ENCODE assay signal across 20 cellular contexts in genomic region chr2:15624903-15625302, GRCh38. TPM values are rescaled to one million over a fixed set of nuclear protein-coding genes. Genes with fewer than 3 reads are reported as not detected.
DNase-seq lines count a peak whose midpoint lies in the region; ATAC-seq, FAIRE-seq and TF ChIP-seq lines count a peak whose summit lies in the region.
"Had no signal": no experiment of that assay in that cellular context is flagged by ENCODE, and none has a peak within 500 bp of the region (broad histone marks: within the 10 kb centered on the region; RNA-seq: fewer than 3 reads in every experiment).

No MANE protein-coding gene starts in this region.

- intact Hi-C loops in K562 (cut with micrococcal nuclease): no loop called here
- intact Hi-C loops in A673 (cut with micrococcal nuclease; ENCODE audit: unreplicated experiment): no loop called here

- H3K9me3 ChIP-seq in HEK293 (ENCODE audit: control insufficient read depth, insufficient read depth, low read depth, low read length) (no peaks in the 10 kb centered on the region), K562 (replicated peaks; ENCODE audit: control insufficient read depth, insufficient read depth, low read depth, low read length) (no peaks in the 10 kb centered on the region), A673 (ENCODE audit: low read depth, low read length, poor library complexity, severe bottlenecking) (no peaks in the 10 kb centered on the region)
- H3K9me3 ChIP-seq: BE2C, BLaER1, Caco-2 had no signal

- ATAC-seq in K562 (no peak), HG02623 (IDR thresholded peaks at IDR 0.05; ENCODE audit: unreplicated experiment) (no peak)
- ATAC-seq: CD8-positive, alpha-beta T cell had no signal

- H4K20me1 ChIP-seq in K562 (replicated peaks; ENCODE audit: control insufficient read depth, insufficient read depth, low read length): no peaks in the 10 kb centered on the region
- H4K20me1 ChIP-seq: BLaER1 had no signal

- H3K4me2 ChIP-seq in K562 (ENCODE audit: insufficient read depth, low read length): no peak overlapping the region
- H3K4me2 ChIP-seq: BLaER1 had no signal

- in situ Hi-C loops in K562 (cut with MboI): no loop called here

- no peaks in the 10 kb centered on the region for H3K79me2 ChIP-seq in K562 (ENCODE audit: control insufficient read depth, insufficient read depth, low read length)

- no peaks in the 10 kb centered on the region for H3K9me1 ChIP-seq in K562 (ENCODE audit: control insufficient read depth, insufficient read depth, low read length)

- no peak overlapping the region for H3K27ac ChIP-seq in HEK293 (ENCODE audit: extremely low read depth, low read depth, low read length)
- H3K27ac ChIP-seq in K562 (ENCODE audit: extremely low read depth, low read depth, low read length): no peak overlapping the region
- H3K27ac ChIP-seq in A673 (ENCODE audit: low read depth, low read length, poor library complexity, severe bottlenecking): no peak overlapping the region
- H3K27ac ChIP-seq: BLaER1 had no signal

- FAIRE-seq in K562 (lab: Jason Lieb, UNC): no peak
- FAIRE-seq: A204.1, G401.6, GM12891, GM19239 had no signal

- no TSS peak for BruUV-seq in K562 (replicated peaks; lab: Mats Ljungman, UMichigan)
- BruUV-seq in A673 (replicated peaks; lab: Mats Ljungman, UMichigan): no TSS peak

- no peak for TF ChIP-seq POLR2A in K562 (conservative IDR thresholded peaks at IDR 0.05)

- TF ChIP-seq EP300 in K562 (IDR thresholded peaks at IDR 0.05; ENCODE audit: low read length): no peak

- H3K27me3 ChIP-seq in K562 (ENCODE audit: control insufficient read depth in 2 of 2, insufficient read depth in 2 of 2, low read length in 2 of 2) (no peaks in the 10 kb centered on the region), A673 (replicated peaks; ENCODE audit: insufficient read depth, low read depth, low read length, poor library complexity) (no peaks in the 10 kb centered on the region)
- H3K27me3 ChIP-seq: BE2C, BLaER1 had no signal

- POLR2A ChIA-PET in HEK293 (lab: Yijun Ruan, JAX): no interaction called here
- POLR2A ChIA-PET in K562 (lab: Yijun Ruan, JAX): no interaction called here
- POLR2A ChIA-PET in A673 (lab: Charles Lee; ENCODE audit: low non-redundant PET): no interaction called here

- no peak overlapping the region for H2AFZ ChIP-seq in K562 (ENCODE audit: low read depth, low read length)

- H3K36me3 ChIP-seq in HEK293 (ENCODE audit: control insufficient read depth in 2 of 2, insufficient read depth in 1 of 2, low read length in 2 of 2) (peaks cover 60 to 92% of the 10 kb centered on the region in 2 experiments), K562 (ENCODE audit: control insufficient read depth, insufficient read depth, low read length) (peaks cover 99% of the 10 kb centered on the region), A673 (ENCODE audit: insufficient read depth, low read length, poor library complexity, severe bottlenecking) (peaks cover 86% of the 10 kb centered on the region)

- DNase-seq in K562 (ENCODE audit: extremely low read depth in 1 of 4, low spot score in 3 of 4): no peak
- DNase-seq in A673 (ENCODE audit: low spot score): no peak
- DNase-seq in SW 1271 (lab: John Stamatoyannopoulos, UW): no peak
- DNase-seq: 8988T; ACHN; BE2C; C1 segment of cervical spinal cord; Caco-2; Calu3; CD4-positive, alpha-beta T cell; CD8-positive, alpha-beta T cell; DMS79 treated with DMSO at 0.1 percent for 48 hours; GF-D8 had no signal

- CTCF ChIA-PET in HEK293 (lab: Yijun Ruan, JAX) (interaction anchor here (0.6 kb wide), 1 partner anchor 549 kb away, joined by 4 read pairs; no protein-coding TSS in a partner anchor), K562 (lab: Yijun Ruan, JAX; ENCODE audit: low intra/inter-chr PET ratio) (no interaction called here), A673 (lab: Charles Lee) (no interaction called here)

- H3K4me1 ChIP-seq in HEK293 (ENCODE audit: control insufficient read depth, insufficient read depth, low read length) (no peaks in the 10 kb centered on the region), K562 (replicated peaks in 1 of 2; ENCODE audit: control insufficient read depth in 2 of 2, insufficient read depth in 2 of 2, low read length in 2 of 2) (no peaks in the 10 kb centered on the region), A673 (ENCODE audit: insufficient read depth, low read length, poor library complexity, severe bottlenecking) (no peaks in the 10 kb centered on the region)
- H3K4me1 ChIP-seq: BE2C, BLaER1, Caco-2 had no signal

- TF ChIP-seq CTCF in HEK293 (tag by site-specific recombination; IDR thresholded peaks at IDR 0.05): no peak
- no peak for TF ChIP-seq CTCF in K562 (IDR thresholded peaks at IDR 0.05 in 2 of 3, conservative IDR thresholded peaks at IDR 0.05 in 1 of 3; ENCODE audit: insufficient read depth in 2 of 3, low read depth in 1 of 3, low read length in 3 of 3)
- no peak for TF ChIP-seq CTCF in A673 (conservative IDR thresholded peaks at IDR 0.05; ENCODE audit: low read depth, low read length)

- H3K4me3 ChIP-seq in HEK293 (ENCODE audit: low read depth, low read length): no peak overlapping the region
- no peak overlapping the region for H3K4me3 ChIP-seq in K562
- no peak overlapping the region for H3K4me3 ChIP-seq in A673 (ENCODE audit: low read depth, low read length, poor library complexity, severe bottlenecking)
- H3K4me3 ChIP-seq: BLaER1 had no signal

- H3K9ac ChIP-seq in K562 (ENCODE audit: insufficient read depth in 1 of 2, low read depth in 2 of 2, low read length in 2 of 2): no peak overlapping the region
- H3K9ac ChIP-seq: BLaER1 had no signal

- TF ChIP-seq RAD21 in K562 (CRISPR knock-in tag; conservative IDR thresholded peaks at IDR 0.05 in 1 of 2, IDR thresholded peaks at IDR 0.05 in 1 of 2): no peak

TF ChIP-seq in HEK293, 187 proteins besides CTCF, POLR2A, EP300 and RAD21:
- TF ChIP-seq ZNF146 (tag by site-specific recombination; IDR thresholded peaks at IDR 0.05) (peak; percentile 72), ZNF394 (tag by site-specific recombination; IDR thresholded peaks at IDR 0.05; ENCODE audit: borderline replicate concordance) (no peak)
TF ChIP-seq in HEK293: peak in this region for 1.

TF ChIP-seq in K562, 482 proteins besides CTCF, POLR2A, EP300 and RAD21:
- TF ChIP-seq BCOR (IDR thresholded peaks at IDR 0.05) (peak; percentile 30; the same call in 1 of the 2 replicates), ZNF146 (CRISPR knock-in tag; IDR thresholded peaks at IDR 0.05; ENCODE audit: unreplicated experiment) (peak; percentile 98), KAT2B (IDR thresholded peaks at IDR 0.05; ENCODE audit: low read depth, low read length) (no peak), RBM25 (IDR thresholded peaks at IDR 0.05; ENCODE audit: low read depth, low read length, severe bottlenecking) (peak; percentile 80)

RNA-seq across cellular contexts. Expression of gene DDX1, which starts 33.2 kb away (rescaled TPM):
- 46.4 and 156 TPM in 2 replicates for total RNA-seq in K562 (2011; cell fraction: chromatin; rRNA removed; ENCODE audit: low replicate concordance)
- total RNA-seq in K562 (2011; cell fraction: nucleolus; rRNA removed): 25.7 and 32.1 TPM in 2 replicates
- total RNA-seq in K562 (2011; cell fraction: nucleoplasm; rRNA removed): 53.1 and 62.4 TPM in 2 replicates
- total RNA-seq in K562 (2014; rRNA removed) (116 and 118 TPM in 2 replicates), K562 (2014; rRNA removed; fragmentation: Illumina TruSeq; extraction: Trizol) (277 and 293 TPM in 2 replicates), K562 (2015; rRNA removed; fragmentation: Illumina TruSeq; extraction: Trizol) (212 and 232 TPM in 2 replicates), K562 (2021) (190 and 203 TPM in 2 replicates), A673 (2021) (152 and 154 TPM in 2 replicates)
- polyA plus RNA-seq in K562 (2011; rRNA removed) (143 and 249 TPM in 2 replicates), K562 (2014; fragmentation: Illumina TruSeq; extraction: Trizol) (217 and 239 TPM in 2 replicates), K562 (2014; fragmentation: Nextera tagmentation; extraction: Ambion mirVana) (100 to 1,000 TPM; 172 to 265 TPM), K562 (2014; rRNA removed) (176 and 184 TPM in 2 replicates)
- polyA plus RNA-seq in K562 (2011; cell fraction: cytosol; rRNA removed): 32.5 and 67.6 TPM in 2 replicates
- 41.8 and 80.5 TPM in 2 replicates for polyA plus RNA-seq in K562 (2011; cell fraction: nucleus; rRNA removed)
- 113 and 183 TPM in 2 replicates for polyA plus RNA-seq in K562 (2012)
- 229 and 258 TPM in 2 replicates for polyA minus RNA-seq in K562 (2011; rRNA and poly(A)+ RNA removed)
- polyA minus RNA-seq in K562 (2011; cell fraction: cytosol; rRNA and poly(A)+ RNA removed): 54.7 and 90.4 TPM in 2 replicates
- polyA minus RNA-seq in K562 (2011; cell fraction: nucleus; rRNA and poly(A)+ RNA removed): 44.2 and 74.3 TPM in 2 replicates

Comparison
In these comparisons a context has a peak if more than half of its experiments do, and no peak if none do; other contexts are left out.
1. Of the 44 proteins assayed by ChIP-seq in both K562 and HEK293: peak only in K562: none; only in HEK293: none; in both: ZNF146; in neither: 43.